Comparison of ENCODE assay signal across 8 cellular contexts in the genomic region with DNA sequence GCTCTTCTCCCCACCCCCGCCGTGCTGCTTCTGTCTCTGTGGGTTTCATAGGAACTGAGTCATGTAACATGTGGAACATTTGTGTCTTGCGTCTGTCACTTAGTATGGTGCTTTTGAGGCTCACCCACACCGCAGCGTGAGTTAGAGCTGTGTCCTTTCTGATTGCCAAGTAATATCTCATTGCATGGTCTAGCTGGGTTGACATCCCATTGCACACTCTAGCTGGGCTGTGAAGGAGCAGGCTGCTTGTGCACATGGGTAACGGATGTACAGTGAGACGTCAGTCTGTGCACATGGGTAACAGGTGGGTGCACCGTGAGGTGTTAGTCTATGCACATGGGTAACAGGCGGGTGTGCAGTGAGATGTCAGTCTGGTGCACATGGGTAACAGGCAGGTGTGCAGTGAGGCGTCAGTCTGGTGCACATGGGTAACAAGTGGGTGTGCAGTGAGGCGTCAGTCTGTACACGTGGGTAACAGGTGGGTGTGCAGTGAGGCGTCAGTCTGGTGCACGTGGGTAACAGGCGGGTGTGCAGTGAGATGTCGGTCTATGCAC. TPM values are rescaled to one million over a fixed set of nuclear protein-coding genes. Genes with fewer than 3 reads are reported as not detected.
DNase-seq lines count a peak whose midpoint lies in the region; ATAC-seq, FAIRE-seq and TF ChIP-seq lines count a peak whose summit lies in the region.
"Not testable (repeated sequence)": the region's sequence is repeated elsewhere in the genome, so short reads cannot be mapped to it uniquely, and the experiment has no call there.

No MANE protein-coding gene starts in this region.

- RAD21 ChIA-PET in GM12878 (lab: Charles Lee; ENCODE audit: unreplicated experiment): interaction anchor here (1.2 kb wide), 1 partner anchor 13 kb away, joined by 3 read pairs; no protein-coding TSS in a partner anchor

- not testable (repeated sequence) for H3K27ac ChIP-seq in CD4-positive, alpha-beta T cell (ENCODE audit: low read depth, low read length); GM12878 (ENCODE audit: control insufficient read depth, insufficient read depth)

- BruUV-seq in GM12878 (replicated peaks; lab: Mats Ljungman, UMichigan): not testable (repeated sequence)

- H3K9me3 Mint-ChIP-seq in CD4-positive, alpha-beta T cell; T-helper 1 cell treated with Interleukin-12 subunit alpha and Interleukin-12 subunit beta and Interleukin-4 antibody, amounts not matched to agents 30 μg/mL and 1 μg/mL, for 36 hours; natural killer cell: not testable (repeated sequence)

- intact Hi-C loops in CD4-positive, alpha-beta T cell (cut with DNase I, micrococcal nuclease); GM12878 (cut with micrococcal nuclease; ENCODE audit: unreplicated experiment): not testable (repeated sequence)
- intact Hi-C loops in natural killer cell (cut with micrococcal nuclease): loop anchor here (5.0 to 10.0 kb wide), 3 partner anchors 35 to 512 kb away; partner anchors contain the start of genes MAZ and SPN

- H3K4me3 ChIP-seq in GM12878: not testable (repeated sequence)

- not testable (repeated sequence) for H3K9me3 ChIP-seq in CD4-positive, alpha-beta T cell (ENCODE audit: control insufficient read depth, low read length); GM12878 (replicated peaks; ENCODE audit: control insufficient read depth, insufficient read depth, low read length)

- not testable (repeated sequence) for H3K4me1 Mint-ChIP-seq in CD4-positive, alpha-beta T cell (ENCODE audit: low read depth); T-helper 1 cell treated with Interleukin-12 subunit alpha and Interleukin-12 subunit beta and Interleukin-4 antibody, amounts not matched to agents 30 μg/mL and 1 μg/mL, for 36 hours (ENCODE audit: low read depth); natural killer cell

- H2AFZ ChIP-seq in GM12878 (ENCODE audit: control insufficient read depth, low read depth, low read length): not testable (repeated sequence)

- not testable (repeated sequence) for TF ChIP-seq CTCF in CD4-positive, alpha-beta T cell (IDR thresholded peaks at IDR 0.05); GM12878 (IDR thresholded peaks at IDR 0.05 in 2 of 3, conservative IDR thresholded peaks at IDR 0.05 in 1 of 3; ENCODE audit: control insufficient read depth in 2 of 3, extremely low read depth in 1 of 3, insufficient read depth in 1 of 3, low read depth in 3 of 3, low read length in 3 of 3); natural killer cell (IDR thresholded peaks at IDR 0.05)

- not testable (repeated sequence) for H3K27me3 Mint-ChIP-seq in CD4-positive, alpha-beta T cell; T-helper 1 cell treated with Interleukin-12 subunit alpha and Interleukin-12 subunit beta and Interleukin-4 antibody, amounts not matched to agents 30 μg/mL and 1 μg/mL, for 36 hours (ENCODE audit: low read depth); natural killer cell (ENCODE audit: low read depth in 2 of 2)

- H3K9ac ChIP-seq in GM12878 (ENCODE audit: control insufficient read depth, insufficient read depth, low read length): not testable (repeated sequence)

- CTCF ChIA-PET in CD4-positive, alpha-beta T cell (lab: Charles Lee); GM12878 (lab: Yijun Ruan, JAX): not testable (repeated sequence)

- H3K79me2 ChIP-seq in GM12878 (ENCODE audit: control insufficient read depth, insufficient read depth, low read length): not testable (repeated sequence)

- peak overlapping the region; percentile 42 for H3K4me3 Mint-ChIP-seq in CD4-positive, alpha-beta T cell
- H3K4me3 Mint-ChIP-seq in T-helper 1 cell treated with Interleukin-12 subunit alpha and Interleukin-12 subunit beta and Interleukin-4 antibody, amounts not matched to agents 30 μg/mL and 1 μg/mL, for 36 hours: peak overlapping the region; percentile 56
- H3K4me3 Mint-ChIP-seq in natural killer cell: peak overlapping the region; percentile 74

- TF ChIP-seq EP300 in GM12878 (IDR thresholded peaks at IDR 0.05; ENCODE audit: borderline replicate concordance in 1 of 2, control insufficient read depth in 1 of 2, low read depth in 2 of 2, low read length in 2 of 2): 0 out of 4 replicates have a peak, but pooled peaks of 1 of the 2 experiments have one; percentile 32

- peak in 7 of 10 experiments; percentile 25 to 54 (median 39) for DNase-seq in CD4-positive, alpha-beta T cell
- peak; percentile 56 for DNase-seq in activated CD8-positive, alpha-beta memory T cell treated with anti-CD3 and anti-CD28 coated beads, Interleukin-2, amount 50 U/mL, for 4 hours
- not testable (repeated sequence) for DNase-seq in GM12878 (ENCODE audit: low read depth, low spot score)
- DNase-seq in natural killer cell: peak; percentile 73
- peak; percentile 50 to 54 for DNase-seq in stimulated activated CD8-positive, alpha-beta memory T cell treated with anti-CD3 and anti-CD28 coated beads, Interleukin-15, amount 100 ng/mL, for 4 hours (ENCODE audit: low read depth in 2 of 2)

- not testable (repeated sequence) for TF ChIP-seq RAD21 in GM12878 (IDR thresholded peaks at IDR 0.05; ENCODE audit: insufficient read depth, low read depth, low read length)

- POLR2A ChIA-PET in CD4-positive, alpha-beta T cell (lab: Charles Lee): not testable (repeated sequence)
- POLR2A ChIA-PET in GM12878 (lab: Charles Lee): interaction anchor here (0.9 kb wide), 1 partner anchor 37 kb away, joined by 3 read pairs; no protein-coding TSS in a partner anchor

- H3K36me3 ChIP-seq in GM12878 (ENCODE audit: control insufficient read depth in 2 of 2, insufficient read depth in 2 of 2, low read length in 1 of 2): not testable (repeated sequence)

- SMC1A ChIA-PET in GM12878 (lab: Charles Lee; ENCODE audit: uncharacterized antibody, unreplicated experiment): not testable (repeated sequence)

- H3K36me3 Mint-ChIP-seq in CD4-positive, alpha-beta T cell (ENCODE audit: low read depth); T-helper 1 cell treated with Interleukin-12 subunit alpha and Interleukin-12 subunit beta and Interleukin-4 antibody, amounts not matched to agents 30 μg/mL and 1 μg/mL, for 36 hours (ENCODE audit: low read depth); natural killer cell: not testable (repeated sequence)

- peaks cover 10% of the 10 kb centered on the region for H3K4me1 ChIP-seq in GM12878 (ENCODE audit: control insufficient read depth, insufficient read depth, low read length)

- peak overlapping the region; percentile 64; the same call in 1 of the 2 replicates for H3K4me2 ChIP-seq in GM12878 (ENCODE audit: control insufficient read depth, insufficient read depth)

- H4K20me1 ChIP-seq in GM12878 (ENCODE audit: control insufficient read depth, insufficient read depth): not testable (repeated sequence)

- peak overlapping the region; percentile 78 for H3K27ac Mint-ChIP-seq in CD4-positive, alpha-beta T cell
- peak overlapping the region; percentile 88 for H3K27ac Mint-ChIP-seq in T-helper 1 cell treated with Interleukin-12 subunit alpha and Interleukin-12 subunit beta and Interleukin-4 antibody, amounts not matched to agents 30 μg/mL and 1 μg/mL, for 36 hours
- H3K27ac Mint-ChIP-seq in natural killer cell: peak overlapping the region; percentile 93 to 94

- not testable (repeated sequence) for H3K27me3 ChIP-seq in CD4-positive, alpha-beta T cell (ENCODE audit: control insufficient read depth, insufficient read depth, low read length); GM12878 (replicated peaks in 1 of 2; ENCODE audit: control insufficient read depth in 2 of 2, insufficient read depth in 2 of 2, low read length in 1 of 2)

- peak; percentile 83 for FAIRE-seq in GM12878 (lab: Jason Lieb, UNC)

- WGBS in GM12878 (ENCODE audit: insufficient coverage, insufficient replicate concordance, low lambda C conversion rate, missing lambda C conversion rate): 0% methylated on average over 14 of the region's 16 CpGs

- TF ChIP-seq POLR2A in GM12878 (IDR thresholded peaks at IDR 0.05; ENCODE audit: low read depth, low read length): not testable (repeated sequence)

- ATAC-seq in CD4-positive, alpha-beta T cell (ENCODE audit: poor library complexity): peak; percentile 90
- peak; percentile 69 for ATAC-seq in GM19452 (IDR thresholded peaks at IDR 0.05; ENCODE audit: unreplicated experiment)
- peak; percentile 57 for ATAC-seq in HG03066 (IDR thresholded peaks at IDR 0.05; ENCODE audit: low read depth, unreplicated experiment)
- ATAC-seq in GM12878: peak; percentile 89
- ATAC-seq in natural killer cell: peak; percentile 85 to 93 (median 86)

- in situ Hi-C loops in GM12878 (cut with MboI): not testable (repeated sequence)

RNA-seq across cellular contexts. Expression of gene SPN, which starts 36.2 kb away (rescaled TPM):
- total RNA-seq in CD4-positive, alpha-beta T cell: 10 to 100 TPM; 45.7 to 48.3 TPM
- total RNA-seq in GM12878 (2013; cell fraction: nucleolus; rRNA removed): 270 and 289 TPM in 2 replicates
- total RNA-seq in GM12878 (2014; rRNA removed) (74.4 and 80.7 TPM in 2 replicates), GM12878 (2014; rRNA removed; fragmentation: Illumina TruSeq; extraction: Trizol) (54.1 and 57.4 TPM in 2 replicates), GM12878 (2021) (173 and 182 TPM in 2 replicates), natural killer cell (100 to 1,000 TPM; 373 to 439 (median 435) TPM)
- polyA plus RNA-seq in GM12878 (2011; ENCODE audit: low read depth): 29.2 TPM
- polyA plus RNA-seq in GM12878 (2011; rRNA removed) (45.4 and 134 TPM in 2 replicates), GM12878 (2014; fragmentation: Illumina TruSeq; extraction: Trizol) (144 and 150 TPM in 2 replicates), GM12878 (2014; fragmentation: Nextera tagmentation; extraction: Ambion mirVana) (10 to 100 TPM; 16.2 to 42.8 TPM), GM12878 (2014; rRNA removed) (74.6 and 80.2 TPM in 2 replicates), GM12878 (2016; fragmentation: Nextera tagmentation; extraction: Ambion mirVana) (100 to 1,000 TPM; 105 to 108 TPM)
- polyA plus RNA-seq in GM12878 (2011; cell fraction: cytosol; rRNA removed): 78.1 and 109 TPM in 2 replicates
- polyA plus RNA-seq in GM12878 (2011; cell fraction: nucleus; rRNA removed): 119 and 123 TPM in 2 replicates
- 89.0 and 97.1 TPM in 2 replicates for polyA plus RNA-seq in GM12878 (2012)
- polyA minus RNA-seq in GM12878 (2011; rRNA and poly(A)+ RNA removed): 96.7 and 112 TPM in 2 replicates
- 47.4 and 49.8 TPM in 2 replicates for polyA minus RNA-seq in GM12878 (2011; cell fraction: cytosol; rRNA and poly(A)+ RNA removed)
- 26.7 and 39.3 TPM in 2 replicates for polyA minus RNA-seq in GM12878 (2011; cell fraction: nucleus; rRNA and poly(A)+ RNA removed)

RNA-seq across cellular contexts. Expression of gene QPRT, which starts 52.1 kb away (rescaled TPM):
- under 1 TPM; 0.19 to 0.45 TPM for total RNA-seq in CD4-positive, alpha-beta T cell
- 28.0 and 32.4 TPM in 2 replicates for total RNA-seq in GM12878 (2013; cell fraction: nucleolus; rRNA removed)
- total RNA-seq in GM12878 (2014; rRNA removed) (32.1 and 36.4 TPM in 2 replicates), GM12878 (2014; rRNA removed; fragmentation: Illumina TruSeq; extraction: Trizol) (15.6 and 16.4 TPM in 2 replicates), GM12878 (2021) (34.8 and 35.7 TPM in 2 replicates), natural killer cell (1 to 10 TPM; 2.5 to 6.3 (median 4.7) TPM)
- polyA plus RNA-seq in GM12878 (2011; ENCODE audit: low read depth): 14.8 TPM
- polyA plus RNA-seq in GM12878 (2011; rRNA removed) (25.7 and 43.0 TPM in 2 replicates), GM12878 (2014; fragmentation: Illumina TruSeq; extraction: Trizol) (19.2 and 19.9 TPM in 2 replicates), GM12878 (2014; fragmentation: Nextera tagmentation; extraction: Ambion mirVana) (1 to 10 TPM; 2.7 to 6.9 TPM), GM12878 (2014; rRNA removed) (30.1 and 31.3 TPM in 2 replicates), GM12878 (2016; fragmentation: Nextera tagmentation; extraction: Ambion mirVana) (10 to 100 TPM; 31.4 to 34.7 TPM)
- polyA plus RNA-seq in GM12878 (2011; cell fraction: cytosol; rRNA removed): 57.2 and 75.7 TPM in 2 replicates
- polyA plus RNA-seq in GM12878 (2011; cell fraction: nucleus; rRNA removed): 36.7 and 44.1 TPM in 2 replicates
- polyA plus RNA-seq in GM12878 (2012): 52.2 and 54.7 TPM in 2 replicates
- polyA minus RNA-seq in GM12878 (2011; rRNA and poly(A)+ RNA removed): 27.3 and 44.8 TPM in 2 replicates
- polyA minus RNA-seq in GM12878 (2011; cell fraction: cytosol; rRNA and poly(A)+ RNA removed): 20.3 and 25.0 TPM in 2 replicates
- polyA minus RNA-seq in GM12878 (2011; cell fraction: nucleus; rRNA and poly(A)+ RNA removed): 5.8 and 9.1 TPM in 2 replicates
